8 cellular contexts compared by ENCODE assay signal in the genomic region with DNA sequence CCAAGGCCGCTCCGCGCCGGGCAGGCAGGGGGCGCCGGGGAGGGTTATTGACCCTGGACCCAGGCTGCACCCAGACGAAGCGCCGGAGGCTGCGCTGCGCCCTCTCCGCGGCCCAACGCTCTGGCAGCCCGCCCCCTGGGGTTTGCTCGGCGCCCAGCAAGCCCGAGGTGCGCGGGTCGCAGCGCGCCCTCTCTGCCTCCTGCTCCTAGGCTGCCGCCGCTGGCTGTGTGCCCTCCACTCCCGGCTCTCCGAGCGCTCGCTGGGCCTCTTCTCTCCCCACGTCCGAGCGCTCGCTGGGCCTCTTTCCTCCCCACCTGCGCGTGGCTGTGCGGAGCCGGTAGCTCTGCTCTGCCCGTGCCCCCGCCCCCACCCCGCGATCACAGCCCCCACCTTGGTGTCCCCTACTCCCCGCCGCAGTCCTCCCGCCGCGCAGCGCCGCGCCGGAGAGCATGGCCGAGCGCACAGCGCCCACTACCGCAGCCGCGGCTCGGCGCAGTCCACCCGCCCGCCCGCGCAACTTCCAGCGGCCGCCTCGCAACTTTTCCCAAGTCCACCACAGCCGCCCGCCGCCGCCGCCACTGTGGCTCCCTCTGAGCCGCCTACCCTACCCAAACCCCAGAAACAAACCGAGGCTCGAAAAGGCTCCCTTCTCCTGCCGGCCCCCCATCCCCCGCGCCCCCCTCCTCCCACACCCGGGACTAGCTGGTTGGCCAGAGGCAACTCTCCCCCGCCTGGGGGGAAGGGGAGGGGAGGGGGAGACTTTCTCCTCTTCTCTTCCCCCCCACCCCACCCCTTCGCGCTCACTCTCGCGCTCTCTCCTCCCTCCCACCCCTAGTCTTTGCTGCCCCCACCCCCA.
A peak's percentile ranks its signal among the peaks of the same experiment; 100 is the strongest.
DNase-seq lines count a peak whose midpoint lies in the region; ATAC-seq, FAIRE-seq and TF ChIP-seq lines count a peak whose summit lies in the region.

No MANE protein-coding gene starts in this region.

- in situ Hi-C loops in astrocyte of the spinal cord (cut with HindIII; ENCODE audit: low sequenced_read_pairs) = no loop called here

- H3F3A ChIP-seq in OCI-LY1 (ENCODE audit: insufficient read depth, low read length) = no peaks in the 10 kb centered on the region

- ATAC-seq in GM21367 (IDR thresholded peaks at IDR 0.05; ENCODE audit: unreplicated experiment) = peak; percentile 60

- H3K9me2 ChIP-seq in OCI-LY1 (ENCODE audit: low read depth, low read length) = no peaks in the 10 kb centered on the region

- no peaks in the 10 kb centered on the region for H3K79me2 ChIP-seq in OCI-LY1 (ENCODE audit: insufficient read depth, low read length)

- no peak overlapping the region for H2AFZ ChIP-seq in OCI-LY1 (ENCODE audit: low read length)

- H3K9me3 ChIP-seq in OCI-LY1 (ENCODE audit: low read length) = no peaks in the 10 kb centered on the region

- H3K4me3 ChIP-seq in HL-60 (replicated peaks; ENCODE audit: insufficient read depth, low read length) (peak overlapping the region; percentile 38), OCI-LY1 (ENCODE audit: low read depth, low read length, poor library complexity, severe bottlenecking) (peak overlapping the region; percentile 50), astrocyte of the spinal cord (ENCODE audit: low read depth, low read length) (peak overlapping the region; percentile 55), iPS-11a (ENCODE audit: low read depth, low read length) (peak overlapping the region; percentile 69), retinal pigment epithelial cell (ENCODE audit: low read length) (peak overlapping the region; percentile 53)

- peaks cover 29% of the 10 kb centered on the region for H3K4me1 ChIP-seq in OCI-LY1 (ENCODE audit: insufficient read depth, low read length, severe bottlenecking)

- H3K27ac ChIP-seq in HL-60 (replicated peaks) (no peak overlapping the region), OCI-LY1 (ENCODE audit: low read depth, low read length, poor library complexity, severe bottlenecking) (no peak overlapping the region)

- H3K27me3 ChIP-seq in HL-60 (ENCODE audit: insufficient read depth, poor library complexity, severe bottlenecking) = peaks cover 87% of the 10 kb centered on the region
- peaks cover 14% of the 10 kb centered on the region; the same call in 1 of the 2 replicates for H3K27me3 ChIP-seq in OCI-LY1 (ENCODE audit: insufficient read depth, low read length)

- H3K9ac ChIP-seq in OCI-LY1 (ENCODE audit: low read length) = no peak overlapping the region

- DNase-seq in D721Med (ENCODE audit: insufficient read length, low spot score) = no peak
- no peak for DNase-seq in HL-60 (ENCODE audit: low read depth in 1 of 2, low spot score in 1 of 2)
- peak; percentile 63 for DNase-seq in astrocyte of the spinal cord (ENCODE audit: low read depth, low spot score)
- DNase-seq in retinal pigment epithelial cell (ENCODE audit: low read depth) = no peak
- DNase-seq in GDM1 (lab: John Stamatoyannopoulos, UW) = no peak

- FAIRE-seq in D721Med (lab: Jason Lieb, UNC) = no peak

- no peaks in the 10 kb centered on the region for H3K36me3 ChIP-seq in OCI-LY1 (ENCODE audit: insufficient read depth, low read length)

- peak; percentile 59 for TF ChIP-seq CTCF in D721Med (IDR thresholded peaks at IDR 0.05; ENCODE audit: insufficient read depth, missing control alignments)
- TF ChIP-seq CTCF in HL-60 (IDR thresholded peaks at IDR 0.05; ENCODE audit: insufficient read depth, low read length) = no peak
- peak; percentile 51 for TF ChIP-seq CTCF in OCI-LY1 (IDR thresholded peaks at IDR 0.05; ENCODE audit: low read length)
- peak; percentile 57 for TF ChIP-seq CTCF in astrocyte of the spinal cord (IDR thresholded peaks at IDR 0.05; ENCODE audit: low read depth, low read length)
- TF ChIP-seq CTCF in retinal pigment epithelial cell (conservative IDR thresholded peaks at IDR 0.05; ENCODE audit: low read depth, low read length) = peak; percentile 51

- H4K20me1 ChIP-seq in OCI-LY1 (ENCODE audit: insufficient read depth, low read length) = no peaks in the 10 kb centered on the region

- H3K4me2 ChIP-seq in OCI-LY1 (ENCODE audit: low read length) = peak overlapping the region; percentile 61
